ENCODE assay signal across 8 cellular contexts in the genomic region with DNA sequence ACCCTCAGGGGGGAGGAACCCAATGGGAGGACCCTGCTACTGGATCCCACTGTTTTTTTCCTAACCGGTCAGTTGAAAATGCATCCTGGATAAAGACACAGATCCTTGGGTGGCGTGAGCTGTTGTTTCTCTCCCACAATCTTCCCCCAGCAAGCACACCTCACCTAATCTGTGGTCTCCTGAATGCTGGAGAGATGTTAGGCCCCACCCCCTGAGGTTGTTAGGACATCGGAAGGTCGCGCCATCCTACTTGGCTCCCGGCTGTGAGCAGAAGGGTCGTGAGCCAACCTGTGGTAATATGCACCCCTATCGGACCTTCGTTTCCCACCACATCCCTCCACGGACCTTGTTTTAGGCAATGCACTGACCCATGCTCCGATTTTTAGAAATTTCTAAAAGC.
DNase-seq lines count a peak whose midpoint lies in the region; ATAC-seq, FAIRE-seq and TF ChIP-seq lines count a peak whose summit lies in the region.

No MANE protein-coding gene starts in this region.

- peaks cover 9% of the 10 kb centered on the region for H3K4me1 ChIP-seq in CD8-positive, alpha-beta memory T cell (ENCODE audit: insufficient read depth, low read length)
- no peaks in the 10 kb centered on the region for H3K4me1 ChIP-seq in pancreas

- H3K4me3 ChIP-seq in CD8-positive, alpha-beta memory T cell (ENCODE audit: low read length) = peak overlapping the region; percentile 47
- H3K4me3 ChIP-seq in fibroblast of mammary gland (ENCODE audit: control insufficient read depth, low read depth, low read length) (peak overlapping the region; percentile 45), pancreas (peak overlapping the region; percentile 45 to 88 (median 68))

- H3K4me3 Mint-ChIP-seq in CD8-positive, alpha-beta memory T cell = peak overlapping the region; percentile 88 to 94 (median 92)

- H3K4me1 Mint-ChIP-seq in CD8-positive, alpha-beta memory T cell = peaks cover 21 to 36% (median 24%) of the 10 kb centered on the region in 3 donors

- POLR2A ChIA-PET in CD8-positive, alpha-beta memory T cell (lab: Charles Lee) = no interaction called here
- POLR2A ChIA-PET in RWPE1 (lab: Yijun Ruan, JAX; ENCODE audit: low non-redundant PET) = no interaction called here

- no peak overlapping the region for H3K27ac ChIP-seq in CD8-positive, alpha-beta memory T cell (ENCODE audit: low read depth, low read length)
- H3K27ac ChIP-seq in RWPE1 (peak overlapping the region; percentile 76), pancreas (no peak overlapping the region)

- H3K27me3 Mint-ChIP-seq in CD8-positive, alpha-beta memory T cell = peaks cover 23 to 35% of the 10 kb centered on the region in 2 donors

- DNase-seq in CD8-positive, alpha-beta memory T cell = no peak
- no peak for DNase-seq in RWPE1 (ENCODE audit: low spot score)
- no peak for DNase-seq in fibroblast of mammary gland (ENCODE audit: low read depth)
- no peak for DNase-seq in pancreas
- DNase-seq in AG08395 (ENCODE audit: low spot score) = no peak
- no peak for DNase-seq in HuH-7 (ENCODE audit: low spot score)
- DNase-seq in hepatic stellate cell (ENCODE audit: low spot score) = no peak

- no peaks in the 10 kb centered on the region for H3K9me3 Mint-ChIP-seq in CD8-positive, alpha-beta memory T cell

- H3K36me3 ChIP-seq in CD8-positive, alpha-beta memory T cell (ENCODE audit: insufficient read depth, low read length) = no peaks in the 10 kb centered on the region
- H3K36me3 ChIP-seq in pancreas = no peaks in the 10 kb centered on the region

- peak in 3 of 4 donors; percentile 5 to 15 (median 8) for ATAC-seq in pancreas
- no peak for ATAC-seq in GM21447 (IDR thresholded peaks at IDR 0.05; ENCODE audit: unreplicated experiment)

- H3K27me3 ChIP-seq in CD8-positive, alpha-beta memory T cell (ENCODE audit: insufficient read depth, low read length, poor library complexity, severe bottlenecking) = peaks cover 10% of the 10 kb centered on the region
- H3K27me3 ChIP-seq in pancreas = no peaks in the 10 kb centered on the region

- FAIRE-seq in pancreas (lab: Jason Lieb, UNC) = no peak

- H3K36me3 Mint-ChIP-seq in CD8-positive, alpha-beta memory T cell = peaks cover 0 to 5% (median 0%) of the 10 kb centered on the region in 3 donors

- peak overlapping the region in 2 of 8 donors; percentile 29 to 72 for H3K27ac Mint-ChIP-seq in CD8-positive, alpha-beta memory T cell

- intact Hi-C loops in pancreas (cut with DNase I) = no loop called here

- CTCF ChIA-PET in CD8-positive, alpha-beta memory T cell (lab: Charles Lee) = interaction anchor here (1.1 to 1.7 kb wide), 2 partner anchors 10 to 157 kb away, joined by 3 to 4 read pairs; no protein-coding TSS in a partner anchor
- CTCF ChIA-PET in RWPE1 (lab: Yijun Ruan, JAX) = interaction anchor here (0.8 to 1.9 kb wide), 4 partner anchors 29 to 179 kb away, joined by 3 to 12 read pairs (median 8); no protein-coding TSS in a partner anchor

- H3K9me3 ChIP-seq in CD8-positive, alpha-beta memory T cell (ENCODE audit: low read length) = no peaks in the 10 kb centered on the region
- H3K9me3 ChIP-seq in pancreas = no peaks in the 10 kb centered on the region

- WGBS in pancreas, 2 donors = 22 to 29% methylated on average over 11 of the region's 11 CpGs

- TF ChIP-seq CTCF in RWPE1 (conservative IDR thresholded peaks at IDR 0.05; ENCODE audit: low read depth) = no peak
- TF ChIP-seq CTCF in fibroblast of mammary gland (conservative IDR thresholded peaks at IDR 0.05; ENCODE audit: control insufficient read depth, insufficient read depth, low read depth, low read length) = no peak
- TF ChIP-seq CTCF in pancreas (IDR thresholded peaks at IDR 0.05) = no peak
